12 cellular contexts compared by ENCODE assay signal in the genomic region with DNA sequence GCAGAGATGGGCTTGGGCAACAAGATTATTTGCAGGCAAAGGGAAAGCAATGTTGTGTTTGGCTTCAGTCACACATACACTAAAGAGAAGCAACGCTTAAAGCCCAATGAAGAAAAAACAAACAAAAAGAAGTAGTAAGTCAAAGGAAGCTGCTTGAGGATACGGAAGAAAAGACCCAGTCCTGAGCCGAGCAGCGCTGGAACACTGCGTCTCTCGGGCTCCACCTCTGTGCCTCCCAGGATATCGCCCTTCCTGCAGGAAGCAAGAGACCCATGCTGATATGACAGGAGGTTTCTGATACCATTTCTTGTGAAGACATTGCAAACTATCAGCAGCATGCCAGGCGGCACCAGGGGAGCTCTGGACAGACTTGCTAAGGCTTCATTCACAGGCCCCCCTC. TPM values are rescaled to one million over a fixed set of nuclear protein-coding genes. Genes with fewer than 3 reads are reported as not detected.
DNase-seq lines count a peak whose midpoint lies in the region; ATAC-seq and TF ChIP-seq lines count a peak whose summit lies in the region.
"Had no signal": no experiment of that assay in that cellular context is flagged by ENCODE, and none has a peak within 500 bp of the region (broad histone marks: within the 10 kb centered on the region; RNA-seq: fewer than 3 reads in every experiment).

No MANE protein-coding gene starts in this region.

- peaks cover 11% of the 10 kb centered on the region for H3K4me1 ChIP-seq in cardiac muscle cell (ENCODE audit: low read depth)

- intact Hi-C loops in CD14-positive monocyte (cut with micrococcal nuclease) = loop anchor here in 1 of 2 donors (10.0 kb wide), 1 partner anchor 177 kb away; no protein-coding TSS in a partner anchor

- peak overlapping the region; percentile 70 to 86 for H3K4me3 Mint-ChIP-seq in CD14-positive monocyte
- peak overlapping the region; percentile 15; the same call in 1 of the 2 replicates for H3K4me3 Mint-ChIP-seq in WTC11
- H3K4me3 Mint-ChIP-seq in nephron progenitor cell = no peak overlapping the region
- H3K4me3 Mint-ChIP-seq: activated naive CD8-positive, alpha-beta T cell treated with anti-CD3 and anti-CD28 coated beads for 36 hours had no signal

- DNase-seq in CD14-positive monocyte (ENCODE audit: low spot score) (no peak), WTC11 (ENCODE audit: low spot score) (no peak), cardiac muscle cell (ENCODE audit: low read depth in 1 of 2, low spot score in 1 of 2) (peak in 1 of 2 donors; percentile 50), nephron progenitor cell (no peak), NCI-H226 (no peak), middle frontal gyrus (ENCODE audit: extremely low spot score, low spot score) (no peak), NCI-H1930 (lab: John Stamatoyannopoulos, UW) (no peak)
- DNase-seq: activated naive CD8-positive, alpha-beta T cell treated with anti-CD3 and anti-CD28 coated beads for 36 hours; BE2C; NCI-H2081; RPMI8226 had no signal

- ATAC-seq in WTC11 (peak; percentile 72), GM21381 (IDR thresholded peaks at IDR 0.05; ENCODE audit: unreplicated experiment) (no peak)

- H3K9me3 Mint-ChIP-seq in CD14-positive monocyte (no peaks in the 10 kb centered on the region), WTC11 (no peaks in the 10 kb centered on the region), nephron progenitor cell (no peaks in the 10 kb centered on the region)
- H3K9me3 Mint-ChIP-seq: activated naive CD8-positive, alpha-beta T cell treated with anti-CD3 and anti-CD28 coated beads for 36 hours had no signal

- H3K27ac Mint-ChIP-seq in CD14-positive monocyte = peak overlapping the region; percentile 90 to 96 (median 96)
- peak overlapping the region; percentile 24; the same call in 1 of the 2 replicates for H3K27ac Mint-ChIP-seq in WTC11
- H3K27ac Mint-ChIP-seq in nephron progenitor cell = peak overlapping the region; percentile 70
- H3K27ac Mint-ChIP-seq: activated naive CD8-positive, alpha-beta T cell treated with anti-CD3 and anti-CD28 coated beads for 36 hours had no signal

- peaks cover 3 to 5% of the 10 kb centered on the region in 2 donors for H3K36me3 Mint-ChIP-seq in CD14-positive monocyte
- H3K36me3 Mint-ChIP-seq in WTC11 = no peaks in the 10 kb centered on the region
- H3K36me3 Mint-ChIP-seq in nephron progenitor cell (ENCODE audit: low read depth) = peaks cover 31% of the 10 kb centered on the region

- POLR2A ChIA-PET in WTC11 (lab: Charles Lee) = no interaction called here

- no peaks in the 10 kb centered on the region for H3K27me3 ChIP-seq in cardiac muscle cell
- H3K27me3 ChIP-seq: BE2C had no signal

- no peak overlapping the region for H3K4me3 ChIP-seq in cardiac muscle cell

- no peak for TF ChIP-seq CTCF in CD14-positive monocyte (IDR thresholded peaks at IDR 0.05)
- TF ChIP-seq CTCF in WTC11 (IDR thresholded peaks at IDR 0.05) = no peak
- TF ChIP-seq CTCF in cardiac muscle cell (IDR thresholded peaks at IDR 0.05; ENCODE audit: low read depth, low read length) = peak; percentile 38
- TF ChIP-seq CTCF in nephron progenitor cell (IDR thresholded peaks at IDR 0.05) = no peak

- H3K9me3 ChIP-seq in cardiac muscle cell (ENCODE audit: low read depth) = no peaks in the 10 kb centered on the region
- H3K9me3 ChIP-seq: BE2C had no signal

- H3K27ac ChIP-seq in cardiac muscle cell = no peak overlapping the region

- no peaks in the 10 kb centered on the region for H3K36me3 ChIP-seq in cardiac muscle cell
- H3K36me3 ChIP-seq: BE2C had no signal

- H3K27me3 Mint-ChIP-seq in CD14-positive monocyte (ENCODE audit: low read depth in 3 of 3) (no peaks in the 10 kb centered on the region), WTC11 (ENCODE audit: low read depth) (no peaks in the 10 kb centered on the region), nephron progenitor cell (ENCODE audit: low read depth, poor library complexity) (no peaks in the 10 kb centered on the region)
- H3K27me3 Mint-ChIP-seq: activated naive CD8-positive, alpha-beta T cell treated with anti-CD3 and anti-CD28 coated beads for 36 hours had no signal

- H3K4me1 Mint-ChIP-seq in CD14-positive monocyte (peaks cover 85% of the 10 kb centered on the region), WTC11 (peaks cover 81% of the 10 kb centered on the region), nephron progenitor cell (peaks cover 60% of the 10 kb centered on the region)

- CTCF ChIA-PET in WTC11 (lab: Charles Lee) = interaction anchor here (1.2 to 1.5 kb wide), 4 partner anchors 14 to 180 kb away, joined by 4 to 10 read pairs (median 5); no protein-coding TSS in a partner anchor

TF ChIP-seq in WTC11, 78 proteins besides CTCF, POLR2A, EP300 and RAD21:
- TF ChIP-seq, protein P1, sequence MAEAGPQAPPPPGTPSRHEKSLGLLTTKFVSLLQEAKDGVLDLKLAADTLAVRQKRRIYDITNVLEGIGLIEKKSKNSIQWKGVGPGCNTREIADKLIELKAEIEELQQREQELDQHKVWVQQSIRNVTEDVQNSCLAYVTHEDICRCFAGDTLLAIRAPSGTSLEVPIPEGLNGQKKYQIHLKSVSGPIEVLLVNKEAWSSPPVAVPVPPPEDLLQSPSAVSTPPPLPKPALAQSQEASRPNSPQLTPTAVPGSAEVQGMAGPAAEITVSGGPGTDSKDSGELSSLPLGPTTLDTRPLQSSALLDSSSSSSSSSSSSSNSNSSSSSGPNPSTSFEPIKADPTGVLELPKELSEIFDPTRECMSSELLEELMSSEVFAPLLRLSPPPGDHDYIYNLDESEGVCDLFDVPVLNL (CRISPR knock-in tag; IDR thresholded peaks at IDR 0.05; ENCODE audit: borderline replicate concordance, low read depth) = no peak

RNA-seq across cellular contexts. Expression of a gene that starts 9.9 kb away (rescaled TPM):
- polyA plus RNA-seq in CD14-positive monocyte (1 to 10 TPM; 8.3 to 9.6 TPM), cardiac muscle cell (21.1 and 32.4 TPM in 2 replicates)
- total RNA-seq in WTC11 (2021) (48.6 to 55.5 TPM (median 50.4 TPM) in 3 replicates), cardiac muscle cell (28.4 and 32.8 TPM in 2 replicates)

Comparison
In these comparisons a context has a peak if more than half of its experiments do, and no peak if none do; other contexts are left out.
1. H3K27ac Mint-ChIP-seq: peak in every context shown above with its lines; median percentile 96 in CD14-positive monocyte; 70 in nephron progenitor cell; 24 in WTC11.